24 cellular contexts compared by ENCODE assay signal in the genomic region with DNA sequence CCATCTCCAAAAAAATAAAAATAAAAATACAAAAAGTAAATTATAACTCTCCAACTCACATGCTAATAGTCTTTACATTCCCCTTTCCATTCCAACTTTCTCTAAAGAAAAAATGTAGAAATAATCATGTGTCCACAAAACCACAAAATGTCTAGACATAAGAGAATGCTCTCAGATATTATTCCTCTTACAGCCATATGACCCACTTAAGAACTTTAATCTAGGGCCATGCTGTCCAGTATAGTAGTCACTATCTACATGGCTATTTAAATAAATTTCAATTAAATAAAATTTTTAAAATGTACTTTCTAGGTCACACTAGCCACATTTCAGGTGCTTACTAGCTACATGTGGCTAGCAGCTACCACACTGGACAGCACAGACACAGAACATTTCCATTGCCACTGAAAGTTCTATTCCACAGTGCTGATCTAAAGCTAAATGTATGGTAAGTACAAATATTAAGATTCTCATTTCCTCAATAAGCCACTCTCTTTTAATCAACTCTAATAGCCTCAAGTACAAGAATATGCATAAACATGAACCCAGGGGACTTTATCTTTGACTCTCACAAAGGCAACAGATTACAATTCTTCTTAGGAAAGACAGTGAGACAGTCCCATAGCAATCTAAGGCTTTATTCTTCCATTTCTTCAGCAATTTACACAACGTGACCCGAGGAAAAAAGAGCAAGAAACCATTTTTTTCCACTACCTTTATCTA.
A peak's percentile ranks its signal among the peaks of the same experiment; 100 is the strongest.
DNase-seq lines count a peak whose midpoint lies in the region; ATAC-seq and TF ChIP-seq lines count a peak whose summit lies in the region.
"Had no signal": no experiment of that assay in that cellular context is flagged by ENCODE, and none has a peak within 500 bp of the region (broad histone marks: within the 10 kb centered on the region; RNA-seq: fewer than 3 reads in every experiment).

No MANE protein-coding gene starts in this region.

- H3K27me3 Mint-ChIP-seq in activated CD8-positive, alpha-beta memory T cell treated with anti-CD3 and anti-CD28 coated beads, Interleukin-2, amount 10 ng/mL, durations not matched to agents 7 days and 5 days = no peaks in the 10 kb centered on the region
- H3K27me3 Mint-ChIP-seq in HFFc6 (ENCODE audit: insufficient read depth) = no peaks in the 10 kb centered on the region
- H3K27me3 Mint-ChIP-seq: brain; natural killer cell treated with Interleukin-12 subunit alpha and Interleukin-12 subunit beta and Interleukin-15 and Interleukin-18, amount 100 ng/mL, for 72 hours; T-helper 17 cell had no signal

- peak overlapping the region; percentile 25 to 32; a peak in 3 of 4 replicates for H3K27ac ChIP-seq in SK-N-SH (ENCODE audit: low read depth in 2 of 2, low read length in 1 of 2)
- H3K27ac ChIP-seq in smooth muscle cell (ENCODE audit: low read depth) = peak overlapping the region; percentile 98
- H3K27ac ChIP-seq: 22Rv1 had no signal

- ATAC-seq in activated CD8-positive, alpha-beta memory T cell treated with anti-CD3 and anti-CD28 coated beads, Interleukin-2, amount 10 ng/mL, durations not matched to agents 7 days and 5 days = peak; percentile 17
- ATAC-seq: GM23338; natural killer cell treated with Interleukin-12 subunit alpha and Interleukin-12 subunit beta and Interleukin-15 and Interleukin-18, amount 100 ng/mL, for 72 hours had no signal

- H3K9me2 ChIP-seq in SK-N-SH = no peaks in the 10 kb centered on the region

- H3K4me3 Mint-ChIP-seq in activated CD8-positive, alpha-beta memory T cell treated with anti-CD3 and anti-CD28 coated beads, Interleukin-2, amount 10 ng/mL, durations not matched to agents 7 days and 5 days = no peak overlapping the region
- H3K4me3 Mint-ChIP-seq in HFFc6 = no peak overlapping the region
- H3K4me3 Mint-ChIP-seq: activated CD8-positive, alpha-beta T cell treated with anti-CD3 and anti-CD28 coated beads, Interleukin-2, amount 10 ng/mL, durations not matched to agents 7 days and 5 days; brain; GM23338; natural killer cell treated with Interleukin-12 subunit alpha and Interleukin-12 subunit beta and Interleukin-15 and Interleukin-18, amount 100 ng/mL, for 72 hours; stimulated activated effector memory CD8-positive, alpha-beta T cell treated with anti-CD3 and anti-CD28 coated beads, Interleukin-12 subunit alpha, Interleukin-12 subunit beta, amount 100 ng/mL, for 72 hours; T-helper 17 cell had no signal

- H4K20me1 ChIP-seq in SK-N-SH (ENCODE audit: insufficient read depth) (peaks cover 52% of the 10 kb centered on the region), smooth muscle cell (ENCODE audit: low read depth) (peaks cover 96% of the 10 kb centered on the region)

- H3K27me3 ChIP-seq in SK-N-SH (ENCODE audit: insufficient read depth) (no peaks in the 10 kb centered on the region), smooth muscle cell (ENCODE audit: low read depth) (no peaks in the 10 kb centered on the region)
- H3K27me3 ChIP-seq: BE2C had no signal

- H3K36me3 Mint-ChIP-seq in activated CD8-positive, alpha-beta memory T cell treated with anti-CD3 and anti-CD28 coated beads, Interleukin-2, amount 10 ng/mL, durations not matched to agents 7 days and 5 days = peaks cover 3% of the 10 kb centered on the region
- no peaks in the 10 kb centered on the region for H3K36me3 Mint-ChIP-seq in HFFc6 (ENCODE audit: low read depth)
- H3K36me3 Mint-ChIP-seq: natural killer cell treated with Interleukin-12 subunit alpha and Interleukin-12 subunit beta and Interleukin-15 and Interleukin-18, amount 100 ng/mL, for 72 hours; stimulated activated effector memory CD8-positive, alpha-beta T cell treated with anti-CD3 and anti-CD28 coated beads, Interleukin-12 subunit alpha, Interleukin-12 subunit beta, amount 100 ng/mL, for 72 hours had no signal

- H3K36me3 ChIP-seq in SK-N-SH (replicated peaks in 1 of 2; ENCODE audit: control insufficient read depth in 1 of 2, insufficient read depth in 2 of 2, low read length in 1 of 2) = no peaks in the 10 kb centered on the region
- H3K36me3 ChIP-seq in smooth muscle cell (ENCODE audit: low read depth) = no peaks in the 10 kb centered on the region
- H3K36me3 ChIP-seq: BE2C had no signal

- 36% methylated on average over 2 of the region's 2 CpGs for WGBS in SK-N-SH (ENCODE audit: low lambda C conversion rate)
- WGBS in smooth muscle cell (ENCODE audit: low lambda C conversion rate) = 39% methylated on average over 2 of the region's 2 CpGs

- TF ChIP-seq RAD21 in SK-N-SH (IDR thresholded peaks at IDR 0.05; ENCODE audit: low read length) = no peak

- H3K4me3 ChIP-seq in SK-N-SH (ENCODE audit: low read depth in 2 of 2, low read length in 1 of 2) (no peak overlapping the region), choroid plexus epithelial cell (ENCODE audit: low read depth, low read length) (no peak overlapping the region), smooth muscle cell (no peak overlapping the region)
- H3K4me3 ChIP-seq: GM23338, mucosa of descending colon had no signal

- H3K79me2 ChIP-seq in SK-N-SH (ENCODE audit: insufficient read depth) (peaks cover 79% of the 10 kb centered on the region), smooth muscle cell (ENCODE audit: low read depth) (peaks cover 97% of the 10 kb centered on the region)

- no peak for DNase-seq in activated CD8-positive, alpha-beta memory T cell treated with anti-CD3 and anti-CD28 coated beads, Interleukin-2, amount 10 ng/mL, durations not matched to agents 7 days and 5 days
- no peak for DNase-seq in activated CD8-positive, alpha-beta memory T cell treated with anti-CD3 and anti-CD28 coated beads, Interleukin-2, amount 50 U/mL, for 48 hours
- DNase-seq in SK-N-SH (no peak), choroid plexus epithelial cell (ENCODE audit: low read depth) (peak; percentile 57), smooth muscle cell (lab: John Stamatoyannopoulos, UW; ENCODE audit: unreplicated experiment) (no peak), NCI-H1694 (lab: John Stamatoyannopoulos, UW) (no peak), HFFc6 (no peak), NCI-H2029 (lab: John Stamatoyannopoulos, UW) (no peak)
- DNase-seq: activated CD8-positive, alpha-beta T cell treated with anti-CD3 and anti-CD28 coated beads, Interleukin-2, amount 10 ng/mL, durations not matched to agents 7 days and 5 days; BE2C; effector CD4-positive, alpha-beta T cell; GF-D8; Kasumi-1; mucosa of descending colon; NCI-H1436 treated with DMSO at 0.1 percent for 48 hours; NCI-H446; right cardiac atrium; stimulated activated CD4-positive, alpha-beta T cell treated with anti-CD3 and anti-CD28 coated beads, Interleukin-4, amount 100 ng/mL, for 24 hours; T-helper 17 cell had no signal

- no peak overlapping the region for H3K4me2 ChIP-seq in SK-N-SH
- H3K4me2 ChIP-seq in smooth muscle cell = peak overlapping the region; percentile 75
- H3K4me2 ChIP-seq: GM23338 had no signal

- no peak for TF ChIP-seq EP300 in SK-N-SH (IDR thresholded peaks at IDR 0.05; ENCODE audit: borderline replicate concordance in 1 of 2, low read depth in 1 of 2, low read length in 1 of 2)

- no peak overlapping the region for H3K27ac Mint-ChIP-seq in activated CD8-positive, alpha-beta memory T cell treated with anti-CD3 and anti-CD28 coated beads, Interleukin-2, amount 10 ng/mL, durations not matched to agents 7 days and 5 days
- H3K27ac Mint-ChIP-seq in HFFc6 = no peak overlapping the region
- H3K27ac Mint-ChIP-seq: activated CD8-positive, alpha-beta T cell treated with anti-CD3 and anti-CD28 coated beads, Interleukin-2, amount 10 ng/mL, durations not matched to agents 7 days and 5 days; GM23338; stimulated activated effector memory CD8-positive, alpha-beta T cell treated with anti-CD3 and anti-CD28 coated beads, Interleukin-12 subunit alpha, Interleukin-12 subunit beta, amount 100 ng/mL, for 72 hours; T-helper 17 cell had no signal

- H3K4me1 ChIP-seq in SK-N-SH (ENCODE audit: control insufficient read depth in 1 of 2, insufficient read depth in 2 of 2, low read depth in 1 of 2, low read length in 1 of 2) (peaks cover 22 to 33% of the 10 kb centered on the region in 2 experiments; a peak in 3 of 4 replicates), smooth muscle cell (ENCODE audit: low read depth) (peaks cover 37% of the 10 kb centered on the region)
- H3K4me1 ChIP-seq: BE2C had no signal

- H3K4me1 Mint-ChIP-seq in activated CD8-positive, alpha-beta memory T cell treated with anti-CD3 and anti-CD28 coated beads, Interleukin-2, amount 10 ng/mL, durations not matched to agents 7 days and 5 days = peaks cover 16% of the 10 kb centered on the region
- H3K4me1 Mint-ChIP-seq in HFFc6 (ENCODE audit: low read depth) = peaks cover 27% of the 10 kb centered on the region

- POLR2A ChIA-PET in SK-N-SH (lab: Yijun Ruan, JAX) = interaction anchor here (0.7 kb wide), 1 partner anchor 24 kb away, joined by 3 read pairs; no protein-coding TSS in a partner anchor

- H2AFZ ChIP-seq in SK-N-SH (ENCODE audit: low read depth) = no peak overlapping the region
- no peak overlapping the region for H2AFZ ChIP-seq in smooth muscle cell (ENCODE audit: low read depth)
- H2AFZ ChIP-seq: GM23338 had no signal

- CTCF ChIA-PET in activated CD8-positive, alpha-beta memory T cell treated with anti-CD3 and anti-CD28 coated beads, Interleukin-2, amount 10 ng/mL, durations not matched to agents 7 days and 5 days (lab: Charles Lee) = interaction anchor here (1.4 to 3.1 kb wide), 2 partner anchors 8 to 10 kb away, joined by 4 to 22 read pairs; no protein-coding TSS in a partner anchor
- CTCF ChIA-PET in SK-N-SH (lab: Yijun Ruan, JAX) = interaction anchor here (2.0 kb wide), 1 partner anchor 117 kb away, joined by 5 read pairs; no protein-coding TSS in a partner anchor

- TF ChIP-seq CTCF in SK-N-SH (IDR thresholded peaks at IDR 0.05) (no peak), choroid plexus epithelial cell (conservative IDR thresholded peaks at IDR 0.05; ENCODE audit: low read depth, low read length) (no peak), smooth muscle cell (IDR thresholded peaks at IDR 0.05; ENCODE audit: borderline replicate concordance, insufficient read depth, poor library complexity, severe bottlenecking) (no peak), HFFc6 (IDR thresholded peaks at IDR 0.05) (no peak)

- no peak overlapping the region for H3K9ac ChIP-seq in SK-N-SH
- H3K9ac ChIP-seq in smooth muscle cell (ENCODE audit: low read depth) = peak overlapping the region; percentile 92

- H3F3A ChIP-seq in SK-N-SH (replicated peaks; ENCODE audit: insufficient read depth) = peaks cover 5% of the 10 kb centered on the region
- H3F3A ChIP-seq in smooth muscle cell (ENCODE audit: low read depth) = peaks cover 14% of the 10 kb centered on the region

- H3K9me3 ChIP-seq in SK-N-SH (no peaks in the 10 kb centered on the region), smooth muscle cell (replicated peaks; ENCODE audit: low read depth) (no peaks in the 10 kb centered on the region)
- H3K9me3 ChIP-seq: BE2C, mucosa of descending colon had no signal

- H3K9me3 Mint-ChIP-seq in activated CD8-positive, alpha-beta memory T cell treated with anti-CD3 and anti-CD28 coated beads, Interleukin-2, amount 10 ng/mL, durations not matched to agents 7 days and 5 days (ENCODE audit: low read depth) = no peaks in the 10 kb centered on the region
- H3K9me3 Mint-ChIP-seq in HFFc6 = no peaks in the 10 kb centered on the region
- H3K9me3 Mint-ChIP-seq: brain; GM23338; natural killer cell treated with Interleukin-12 subunit alpha and Interleukin-12 subunit beta and Interleukin-15 and Interleukin-18, amount 100 ng/mL, for 72 hours; stimulated activated effector memory CD8-positive, alpha-beta T cell treated with anti-CD3 and anti-CD28 coated beads, Interleukin-12 subunit alpha, Interleukin-12 subunit beta, amount 100 ng/mL, for 72 hours had no signal
